9 cellular contexts compared by ENCODE assay signal in genomic region chrX:132956421-132957210, GRCh38. TPM values are rescaled to one million over a fixed set of nuclear protein-coding genes. Genes with fewer than 3 reads are reported as not detected.
A peak's percentile ranks its signal among the peaks of the same experiment; 100 is the strongest.
DNase-seq lines count a peak whose midpoint lies in the region; ATAC-seq and TF ChIP-seq lines count a peak whose summit lies in the region.
"Had no signal": no experiment of that assay in that cellular context is flagged by ENCODE, and none has a peak within 500 bp of the region (broad histone marks: within the 10 kb centered on the region; RNA-seq: fewer than 3 reads in every experiment).

No MANE protein-coding gene starts in this region.

- no peak overlapping the region for H3K27ac Mint-ChIP-seq in immature natural killer cell
- H3K27ac Mint-ChIP-seq in stimulated activated naive CD8-positive, alpha-beta T cell treated with anti-CD3 and anti-CD28 coated beads, Interleukin-15, amount 100 ng/mL, for 72 hours: no peak overlapping the region

- DNase-seq in NCI-H510A treated with DMSO at 0.1 percent for 48 hours (lab: John Stamatoyannopoulos, UW): peak; percentile 15
- no peak for DNase-seq in NCI-H510A (lab: John Stamatoyannopoulos, UW)
- no peak for DNase-seq in ascending aorta (ENCODE audit: low spot score in 2 of 2)
- peak in 1 of 3 donors; percentile 3 for DNase-seq in immature natural killer cell
- DNase-seq in stimulated activated naive CD8-positive, alpha-beta T cell treated with anti-CD3 and anti-CD28 coated beads, Interleukin-15, amount 100 ng/mL, for 72 hours: peak in 1 of 2 donors; percentile 8
- no peak for DNase-seq in GM19238 (ENCODE audit: insufficient read length, low spot score)
- no peak for DNase-seq in hippocampal formation (lab: John Stamatoyannopoulos, UW)

- no peaks in the 10 kb centered on the region for H3K9me3 ChIP-seq in ascending aorta

- peak overlapping the region; percentile 32 to 65 for H3K4me3 ChIP-seq in ascending aorta

- no peak for TF ChIP-seq CTCF in ascending aorta (IDR thresholded peaks at IDR 0.05)

- peak overlapping the region; percentile 52 to 75 (median 63) for H3K4me3 Mint-ChIP-seq in immature natural killer cell
- peak overlapping the region; percentile 67 to 83 for H3K4me3 Mint-ChIP-seq in stimulated activated naive CD8-positive, alpha-beta T cell treated with anti-CD3 and anti-CD28 coated beads, Interleukin-15, amount 100 ng/mL, for 72 hours

- no peaks in the 10 kb centered on the region for H3K36me3 Mint-ChIP-seq in immature natural killer cell

- H3K36me3 ChIP-seq in ascending aorta: no peaks in the 10 kb centered on the region

- H3K4me1 Mint-ChIP-seq in immature natural killer cell: peaks cover 6 to 13% of the 10 kb centered on the region in 2 donors
- H3K4me1 Mint-ChIP-seq in stimulated activated naive CD8-positive, alpha-beta T cell treated with anti-CD3 and anti-CD28 coated beads, Interleukin-15, amount 100 ng/mL, for 72 hours: peaks cover 14% of the 10 kb centered on the region

- no peaks in the 10 kb centered on the region for H3K9me3 Mint-ChIP-seq in immature natural killer cell
- no peaks in the 10 kb centered on the region for H3K9me3 Mint-ChIP-seq in stimulated activated naive CD8-positive, alpha-beta T cell treated with anti-CD3 and anti-CD28 coated beads, Interleukin-15, amount 100 ng/mL, for 72 hours

- intact Hi-C loops in ascending aorta (cut with DNase I): no loop called here

- no peak overlapping the region for H3K27ac ChIP-seq in ascending aorta

- H3K27me3 ChIP-seq in ascending aorta: no peaks in the 10 kb centered on the region

- H3K4me1 ChIP-seq in ascending aorta: no peaks in the 10 kb centered on the region

- H3K27me3 Mint-ChIP-seq in immature natural killer cell (ENCODE audit: low read depth in 3 of 3): peaks cover 5 to 22% (median 7%) of the 10 kb centered on the region in 3 donors
- peaks cover 45% of the 10 kb centered on the region for H3K27me3 Mint-ChIP-seq in stimulated activated naive CD8-positive, alpha-beta T cell treated with anti-CD3 and anti-CD28 coated beads, Interleukin-15, amount 100 ng/mL, for 72 hours

- peak; percentile 24 for ATAC-seq in stimulated activated naive CD8-positive, alpha-beta T cell treated with anti-CD3 and anti-CD28 coated beads, Interleukin-15, amount 100 ng/mL, for 72 hours
- ATAC-seq in GM21529 (IDR thresholded peaks at IDR 0.05; ENCODE audit: unreplicated experiment): no peak

RNA-seq across cellular contexts. Expression of gene HS6ST2, which starts 1.8 kb away (rescaled TPM):
- not detected for total RNA-seq in ascending aorta
- polyA plus RNA-seq in immature natural killer cell: under 1 TPM in 1 of 3 donors, not detected in 2; 0.27 TPM
- total RNA-seq: LHCN-M2 had no signal
